In genomic region chr11:69510471-69511357, GRCh38 we compare ENCODE assay signal across 15 cellular contexts. TPM values are rescaled to one million over a fixed set of nuclear protein-coding genes. Genes with fewer than 3 reads are reported as not detected.
DNase-seq lines count a peak whose midpoint lies in the region; ATAC-seq and TF ChIP-seq lines count a peak whose summit lies in the region.
"Had no signal": no experiment of that assay in that cellular context is flagged by ENCODE, and none has a peak within 500 bp of the region (broad histone marks: within the 10 kb centered on the region; RNA-seq: fewer than 3 reads in every experiment).

No MANE protein-coding gene starts in this region.

- intact Hi-C loops in IMR-90 (cut with micrococcal nuclease) (loop anchor here (1.0 kb wide), 1 partner anchor 47 kb away; no protein-coding TSS in a partner anchor), mammary epithelial cell (cut with micrococcal nuclease) (no loop called here), lower lobe of right lung (cut with DNase I) (no loop called here), lower leg skin (cut with DNase I; ENCODE audit: low total_unique reads) (no loop called here)

- ATAC-seq in IMR-90 (ENCODE audit: low read depth): peak; percentile 98
- no peak for ATAC-seq in lower lobe of right lung
- ATAC-seq: stimulated activated naive CD8-positive, alpha-beta T cell treated with anti-CD3 and anti-CD28 coated beads, Interleukin-15, amount 100 ng/mL, for 72 hours had no signal

- in situ Hi-C loops in IMR-90 (cut with MboI; ENCODE audit: low sequenced_read_pairs) (no loop called here), mammary epithelial cell (cut with MboI; ENCODE audit: low sequenced_read_pairs in 2 of 2) (no loop called here)

- peaks cover 0 to 5% of the 10 kb centered on the region in 2 experiments; a peak in 1 of 4 replicates for H3K79me1 ChIP-seq in IMR-90 (ENCODE audit: low read depth in 1 of 2, low read length in 2 of 2)

- H2AK9ac ChIP-seq in IMR-90 (replicated peaks; ENCODE audit: low read depth, low read length, poor library complexity): peak overlapping the region; percentile 93

- WGBS in IMR-90 (ENCODE audit: extremely low coverage in 2 of 2, insufficient read length in 1 of 2), 2 experiments: 73% methylated on average over 8 of the region's 14 CpGs; no CpG with 5 or more reads in 1 of the 2 experiments
- 84% methylated on average over 10 of the region's 14 CpGs for WGBS in mammary epithelial cell (ENCODE audit: low coverage, missing lambda C conversion rate)
- 81 to 89% methylated on average over 13 to 14 of the region's 14 CpGs for WGBS in lower leg skin, 2 donors
- 84 to 89% methylated on average over 13 to 14 of the region's 14 CpGs for WGBS in tibial nerve, 2 donors

- POLR2A ChIA-PET in IMR-90 (lab: Charles Lee; ENCODE audit: unreplicated experiment): no interaction called here

- BruUV-seq in IMR-90 (replicated peaks; lab: Mats Ljungman, UMichigan): no TSS peak
- no TSS peak for BruUV-seq in mammary epithelial cell (replicated peaks; lab: Mats Ljungman, UMichigan)

- H4K20me1 ChIP-seq in IMR-90 (ENCODE audit: insufficient read depth, low read length) (no peaks in the 10 kb centered on the region), mammary epithelial cell (ENCODE audit: insufficient read depth, low read length) (no peaks in the 10 kb centered on the region)

- 0 out of 2 replicates have a peak overlapping the region, but pooled peaks have one; percentile 54 for H3K23ac ChIP-seq in IMR-90 (ENCODE audit: low read depth, low read length)

- CTCF ChIA-PET in IMR-90 (lab: Yijun Ruan, JAX) (interaction anchor here (1.3 kb wide), 1 partner anchor 79 kb away, joined by 4 read pairs; no protein-coding TSS in a partner anchor), mammary epithelial cell (lab: Charles Lee; ENCODE audit: low non-redundant PET) (no interaction called here)

- H3K27ac ChIP-seq in IMR-90 (ENCODE audit: insufficient read depth, low read length) (no peak overlapping the region), mammary epithelial cell (ENCODE audit: insufficient read depth, low read depth, low read length) (no peak overlapping the region), lower lobe of right lung (no peak overlapping the region), tibial nerve (no peak overlapping the region)
- H3K27ac ChIP-seq: BLaER1 treated with 17β-estradiol and CSF1 and Interleukin-3, amounts not matched to agents 10 nM and 100 nM; esophagus muscularis mucosa had no signal

- TF ChIP-seq POLR2A in IMR-90 (IDR thresholded peaks at IDR 0.05; ENCODE audit: low read depth, low read length) (no peak), lower leg skin (IDR thresholded peaks at IDR 0.05) (no peak), tibial nerve (IDR thresholded peaks at IDR 0.05) (no peak)

- peak overlapping the region; percentile 78 for H2AFZ ChIP-seq in IMR-90 (replicated peaks; ENCODE audit: low read length, poor library complexity)
- no peak overlapping the region for H2AFZ ChIP-seq in mammary epithelial cell (ENCODE audit: low read depth, low read length)

- H3K18ac ChIP-seq in IMR-90 (ENCODE audit: low read depth, low read length): peak overlapping the region; percentile 73

- H4K91ac ChIP-seq in IMR-90 (ENCODE audit: insufficient read depth, low read depth, low read length): peak overlapping the region; percentile 70

- H2AK5ac ChIP-seq in IMR-90 (ENCODE audit: low read depth, low read length): peak overlapping the region; percentile 72; the same call in 1 of the 2 replicates

- H3K9ac ChIP-seq in IMR-90 (ENCODE audit: low read depth, low read length): no peak overlapping the region
- no peak overlapping the region for H3K9ac ChIP-seq in mammary epithelial cell (ENCODE audit: insufficient read depth, low read length)
- H3K9ac ChIP-seq: BLaER1 treated with 17β-estradiol and CSF1 and Interleukin-3, amounts not matched to agents 10 nM and 100 nM had no signal

- peaks cover 15% of the 10 kb centered on the region; the same call in 1 of the 2 replicates for H3K9me1 ChIP-seq in IMR-90 (ENCODE audit: insufficient read depth, low read length)

- peak; percentile 55 for DNase-seq in Daoy (ENCODE audit: low read depth)
- DNase-seq in IMR-90: peak; percentile 72
- peak; percentile 46 for DNase-seq in mammary epithelial cell
- peak; percentile 33 for DNase-seq in lower lobe of right lung
- DNase-seq in lower leg skin (ENCODE audit: low spot score in 2 of 2): no peak
- no peak for DNase-seq in NCI-H1694 treated with DMSO at 0.1 percent for 48 hours (lab: John Stamatoyannopoulos, UW)
- no peak for DNase-seq in midbrain (lab: John Stamatoyannopoulos, UW)
- DNase-seq in tibial nerve (ENCODE audit: low spot score in 2 of 2): no peak
- DNase-seq: GDM1; naive B cell; NCI-H1436 treated with DMSO at 0.1 percent for 48 hours; NCI-H69; stimulated activated naive CD8-positive, alpha-beta T cell treated with anti-CD3 and anti-CD28 coated beads, Interleukin-15, amount 100 ng/mL, for 72 hours had no signal

- H3K56ac ChIP-seq in IMR-90 (ENCODE audit: extremely low read depth, insufficient read depth, low read length): no peak overlapping the region

- peak overlapping the region; percentile 91 for H3K4ac ChIP-seq in IMR-90 (ENCODE audit: low read depth, low read length)

- TF ChIP-seq EP300 in tibial nerve (IDR thresholded peaks at IDR 0.05): no peak

- H2BK120ac ChIP-seq in IMR-90 (ENCODE audit: low read depth, low read length): peak overlapping the region; percentile 90

- H2BK20ac ChIP-seq in IMR-90 (ENCODE audit: low read depth, low read length): peak overlapping the region; percentile 86

- dilution Hi-C loops in IMR-90 (cut with HindIII; ENCODE audit: low sequenced_read_pairs, unreplicated experiment): no loop called here
- dilution Hi-C loops in mammary epithelial cell (cut with HindIII; ENCODE audit: low sequenced_read_pairs): no loop called here

- H3K4me2 ChIP-seq in IMR-90 (ENCODE audit: low read depth, low read length): no peak overlapping the region
- no peak overlapping the region for H3K4me2 ChIP-seq in mammary epithelial cell (ENCODE audit: insufficient read depth, low read depth, low read length)

- H3K4me3 ChIP-seq in IMR-90 (ENCODE audit: insufficient read depth, low read depth, low read length) (no peak overlapping the region), mammary epithelial cell (replicated peaks in 1 of 3; ENCODE audit: insufficient read depth in 1 of 3, low read depth in 2 of 3, low read length in 3 of 3) (no peak overlapping the region), lower lobe of right lung (no peak overlapping the region), lower leg skin (ENCODE audit: low read depth, poor library complexity, severe bottlenecking) (no peak overlapping the region), tibial nerve (no peak overlapping the region)
- H3K4me3 ChIP-seq: BLaER1 treated with 17β-estradiol and CSF1 and Interleukin-3, amounts not matched to agents 10 nM and 100 nM; esophagus muscularis mucosa had no signal

- peak overlapping the region; percentile 66 for H4K5ac ChIP-seq in IMR-90 (ENCODE audit: low read depth, low read length)

- H3K36me3 ChIP-seq in IMR-90 (ENCODE audit: control insufficient read depth, insufficient read depth, low read length) (no peaks in the 10 kb centered on the region), mammary epithelial cell (ENCODE audit: insufficient read depth, low read length) (no peaks in the 10 kb centered on the region), lower lobe of right lung (no peaks in the 10 kb centered on the region), tibial nerve (no peaks in the 10 kb centered on the region)
- H3K36me3 ChIP-seq: BLaER1 treated with 17β-estradiol and CSF1 and Interleukin-3, amounts not matched to agents 10 nM and 100 nM; esophagus muscularis mucosa had no signal

- H2BK5ac ChIP-seq in IMR-90 (ENCODE audit: low read depth, low read length, poor library complexity, severe bottlenecking): peak overlapping the region; percentile 46

- peaks cover 8% of the 10 kb centered on the region for H3K4me1 ChIP-seq in IMR-90 (ENCODE audit: control insufficient read depth, insufficient read depth, low read length)
- peaks cover 20% of the 10 kb centered on the region for H3K4me1 ChIP-seq in mammary epithelial cell (ENCODE audit: insufficient read depth, low read length)
- no peaks in the 10 kb centered on the region for H3K4me1 ChIP-seq in lower lobe of right lung
- peaks cover 0 to 14% (median 0%) of the 10 kb centered on the region in 4 donors for H3K4me1 ChIP-seq in tibial nerve

- H3K9me3 ChIP-seq in IMR-90 (ENCODE audit: control insufficient read depth, insufficient read depth, low read length) (peaks cover 2% of the 10 kb centered on the region; the same call in 1 of the 2 replicates), mammary epithelial cell (replicated peaks; ENCODE audit: insufficient read depth, low read length) (peaks cover 3% of the 10 kb centered on the region), lower lobe of right lung (no peaks in the 10 kb centered on the region), tibial nerve (peaks cover 0 to 10% (median 0%) of the 10 kb centered on the region in 4 donors)

- H2BK15ac ChIP-seq in IMR-90 (ENCODE audit: low read depth, low read length): peak overlapping the region; percentile 64; the same call in 1 of the 3 replicates

- TF ChIP-seq CTCF in IMR-90 (conservative IDR thresholded peaks at IDR 0.05; ENCODE audit: low read depth, low read length) (no peak), mammary epithelial cell (conservative IDR thresholded peaks at IDR 0.05 in 1 of 2, IDR thresholded peaks at IDR 0.05 in 1 of 2; ENCODE audit: extremely low read depth in 1 of 2, insufficient read depth in 1 of 2, low read depth in 1 of 2, low read length in 2 of 2) (no peak), lower lobe of right lung (IDR thresholded peaks at IDR 0.05) (no peak), lower leg skin (IDR thresholded peaks at IDR 0.05) (no peak), tibial nerve (IDR thresholded peaks at IDR 0.05) (no peak)

- TF ChIP-seq RAD21 in IMR-90 (IDR thresholded peaks at IDR 0.05; ENCODE audit: low read length): no peak

- H4K8ac ChIP-seq in IMR-90 (ENCODE audit: low read depth in 2 of 2, low read length in 2 of 2): peak overlapping the region; percentile 2 to 74; a peak in 3 of 4 replicates

- peak overlapping the region; percentile 83 for H3K14ac ChIP-seq in IMR-90 (replicated peaks; ENCODE audit: low read depth, low read length)

- H3K27me3 ChIP-seq in IMR-90 (ENCODE audit: control insufficient read depth, insufficient read depth, low read length) (no peaks in the 10 kb centered on the region), mammary epithelial cell (ENCODE audit: insufficient read depth, low read length) (no peaks in the 10 kb centered on the region), lower lobe of right lung (ENCODE audit: low read depth) (no peaks in the 10 kb centered on the region), tibial nerve (no peaks in the 10 kb centered on the region)
- H3K27me3 ChIP-seq: BLaER1 treated with 17β-estradiol and CSF1 and Interleukin-3, amounts not matched to agents 10 nM and 100 nM; esophagus muscularis mucosa had no signal

- no peaks in the 10 kb centered on the region for H3K79me2 ChIP-seq in mammary epithelial cell (ENCODE audit: insufficient read depth, low read length)

RNA-seq across cellular contexts. Expression of gene LINC01488, which starts 29.3 kb away (rescaled TPM):
- not detected in 2 replicates for total RNA-seq in Daoy (2014; rRNA removed; shearing (Covaris generic))
- total RNA-seq in IMR-90 (2012; rRNA removed): not detected in 2 replicates
- polyA plus RNA-seq in IMR-90 (2012; rRNA removed): not detected in 2 replicates
- polyA plus RNA-seq in IMR-90 (2012; cell fraction: cytosol; rRNA removed): not detected in 2 replicates
- polyA plus RNA-seq in IMR-90 (2012; cell fraction: nucleus; rRNA removed; ENCODE audit: low replicate concordance): not detected in 2 replicates
- not detected for total RNA-seq in mammary epithelial cell
- not detected for polyA plus RNA-seq in mammary epithelial cell
- polyA minus RNA-seq in mammary epithelial cell: 0.16 TPM
- total RNA-seq in lower lobe of right lung: not detected
- total RNA-seq in lower leg skin: not detected
- total RNA-seq in tibial nerve: not detected
- total RNA-seq: esophagus muscularis mucosa had no signal

Comparison
In these comparisons a context has a peak if more than half of its experiments do, and no peak if none do; other contexts are left out.
1. DNase-seq: peak in Daoy (single experiment), IMR-90 (single experiment), mammary epithelial cell (single experiment) and lower lobe of right lung (single experiment); none in lower leg skin (0 of 2), NCI-H1694 treated with DMSO at 0.1 percent for 48 hours (single experiment), midbrain (single experiment) and tibial nerve (0 of 2).